ENCODE assay signal across 19 cellular contexts in genomic region chr2:221133941-221134340, GRCh38.
"Had no signal": no experiment of that assay in that cellular context is flagged by ENCODE, and none has a peak within 500 bp of the region (broad histone marks: within the 10 kb centered on the region; RNA-seq: fewer than 3 reads in every experiment).

No MANE protein-coding gene starts in this region.

- H3K9me3 ChIP-seq: thoracic aorta, upper lobe of left lung had no signal

- H3K27ac Mint-ChIP-seq: activated naive CD8-positive, alpha-beta T cell; activated T-helper 1 cell treated with anti-CD3 and anti-CD28 coated beads, Interleukin-12 subunit alpha, Interleukin-12 subunit beta, Interleukin-2, Interleukin-4 antibody, amounts not matched to agents 30 ng/mL and 10 ng/mL and 1 ng/mL, durations not matched to agents 14 hours and 24 hours and 36 hours; brain; effector memory CD8-positive, alpha-beta T cell; mesothelial cell of epicardium; nephron; stimulated activated naive B cell treated with anti-CD40 and anti-IgM and Interleukin-4, amounts not matched to agents 10 μg/mL and 1 μg/mL and 100 μg/mL, for 72 hours had no signal

- FAIRE-seq: islet of Langerhans had no signal

- H3K4me3 Mint-ChIP-seq: activated naive CD8-positive, alpha-beta T cell; activated T-helper 1 cell treated with anti-CD3 and anti-CD28 coated beads, Interleukin-12 subunit alpha, Interleukin-12 subunit beta, Interleukin-2, Interleukin-4 antibody, amounts not matched to agents 30 ng/mL and 10 ng/mL and 1 ng/mL, durations not matched to agents 14 hours and 24 hours and 36 hours; brain; effector memory CD8-positive, alpha-beta T cell; mesothelial cell of epicardium; nephron; stimulated activated naive B cell treated with anti-CD40 and anti-IgM and Interleukin-4, amounts not matched to agents 10 μg/mL and 1 μg/mL and 100 μg/mL, for 72 hours had no signal

- H3K27me3 Mint-ChIP-seq: activated naive CD8-positive, alpha-beta T cell; effector memory CD8-positive, alpha-beta T cell; stimulated activated naive B cell treated with anti-CD40 and anti-IgM and Interleukin-4, amounts not matched to agents 10 μg/mL and 1 μg/mL and 100 μg/mL, for 72 hours had no signal

- DNase-seq: activated CD4-positive, alpha-beta T cell treated with anti-CD3 and anti-CD28 coated beads, Interleukin-2, amount 50 U/mL, for 48 hours; activated gamma-delta T cell treated with Interleukin-2 at 50 U/mL for 16 hours; caudate nucleus; effector memory CD8-positive, alpha-beta T cell; stimulated activated naive B cell treated with anti-CD40 and anti-IgM and Interleukin-4, amounts not matched to agents 10 μg/mL and 1 μg/mL and 100 μg/mL, for 72 hours; upper lobe of left lung had no signal

- H3K36me3 Mint-ChIP-seq: activated naive CD8-positive, alpha-beta T cell; brain; stimulated activated naive B cell treated with anti-CD40 and anti-IgM and Interleukin-4, amounts not matched to agents 10 μg/mL and 1 μg/mL and 100 μg/mL, for 72 hours had no signal

- H3K27ac ChIP-seq: epithelial cell of prostate, foreskin keratinocyte, hepatocyte, parathyroid adenoma, thoracic aorta, upper lobe of left lung had no signal

- H3K36me3 ChIP-seq: thoracic aorta, upper lobe of left lung had no signal

- H3K4me1 ChIP-seq: foreskin keratinocyte, parathyroid adenoma, upper lobe of left lung had no signal

- ATAC-seq: effector memory CD8-positive, alpha-beta T cell; foreskin keratinocyte; sciatic nerve had no signal

- H3K9me3 Mint-ChIP-seq: activated T-helper 1 cell treated with anti-CD3 and anti-CD28 coated beads, Interleukin-12 subunit alpha, Interleukin-12 subunit beta, Interleukin-2, Interleukin-4 antibody, amounts not matched to agents 30 ng/mL and 10 ng/mL and 1 ng/mL, durations not matched to agents 14 hours and 24 hours and 36 hours; effector memory CD8-positive, alpha-beta T cell; mesothelial cell of epicardium; nephron; stimulated activated naive B cell treated with anti-CD40 and anti-IgM and Interleukin-4, amounts not matched to agents 10 μg/mL and 1 μg/mL and 100 μg/mL, for 72 hours had no signal

- H3K4me3 ChIP-seq: hepatocyte, lung, thoracic aorta, upper lobe of left lung had no signal

- H3K27me3 ChIP-seq: foreskin keratinocyte, hepatocyte, upper lobe of left lung had no signal

- H3K4me1 Mint-ChIP-seq: nephron had no signal
